Comparison of ENCODE assay signal across 1 cellular context in genomic region chr3:48897401-48898376, GRCh38.
TF ChIP-seq lines count a peak whose summit lies in the region.

No MANE protein-coding gene starts in this region.

TF ChIP-seq in HepG2, 621 proteins besides CTCF, POLR2A, EP300 and RAD21 (continued from another document and continues in another):
- no peak for TF ChIP-seq ZHX1 (CRISPR knock-in tag; IDR thresholded peaks at IDR 0.05; ENCODE audit: low read depth)
- no peak for TF ChIP-seq HNRNPLL (IDR thresholded peaks at IDR 0.05; ENCODE audit: low read depth, low read length, poor library complexity, severe bottlenecking)
- peak; percentile 44; the same call in 1 of the 2 replicates for TF ChIP-seq IRF2 (CRISPR knock-in tag; IDR thresholded peaks at IDR 0.05)
- TF ChIP-seq ZNF10 (CRISPR knock-in tag; IDR thresholded peaks at IDR 0.05; ENCODE audit: borderline replicate concordance, low read depth) = no peak
- TF ChIP-seq TBX3 (IDR thresholded peaks at IDR 0.05; ENCODE audit: borderline replicate concordance) = no peak
- no peak for TF ChIP-seq LCORL (IDR thresholded peaks at IDR 0.05)
- no peak for TF ChIP-seq LCORL (CRISPR knock-in tag; IDR thresholded peaks at IDR 0.05)
- TF ChIP-seq MED8 (CRISPR knock-in tag; IDR thresholded peaks at IDR 0.05; ENCODE audit: insufficient replicate concordance) = no peak
- no peak for TF ChIP-seq ZBTB38 (CRISPR knock-in tag; IDR thresholded peaks at IDR 0.05)
- TF ChIP-seq AKAP8 (CRISPR knock-in tag; IDR thresholded peaks at IDR 0.05) = no peak
- TF ChIP-seq ZNF235 (CRISPR knock-in tag; IDR thresholded peaks at IDR 0.05; ENCODE audit: borderline replicate concordance) = no peak
- TF ChIP-seq FOXA3 (CRISPR knock-in tag; IDR thresholded peaks at IDR 0.05) = peak; percentile 77
- TF ChIP-seq MIER3 (CRISPR knock-in tag; IDR thresholded peaks at IDR 0.05; ENCODE audit: borderline replicate concordance) = 0 out of 2 replicates have a peak, but pooled peaks have one; percentile 47
- TF ChIP-seq ZNF142 (CRISPR knock-in tag; IDR thresholded peaks at IDR 0.05) = no peak
- peak; percentile 7 for TF ChIP-seq ZFX (CRISPR knock-in tag; IDR thresholded peaks at IDR 0.05; ENCODE audit: low read depth)
- TF ChIP-seq ZNF619 (CRISPR knock-in tag; IDR thresholded peaks at IDR 0.05) = no peak
- no peak for TF ChIP-seq CSRNP1 (CRISPR knock-in tag; IDR thresholded peaks at IDR 0.05)
- TF ChIP-seq ZNF703 (CRISPR knock-in tag; IDR thresholded peaks at IDR 0.05; ENCODE audit: borderline replicate concordance) = no peak
- no peak for TF ChIP-seq ZNF501 (CRISPR knock-in tag; IDR thresholded peaks at IDR 0.05)
- TF ChIP-seq ZIK1 (CRISPR knock-in tag; IDR thresholded peaks at IDR 0.05; ENCODE audit: borderline replicate concordance, low read depth) = no peak
- no peak for TF ChIP-seq PLSCR1 (CRISPR knock-in tag; IDR thresholded peaks at IDR 0.05; ENCODE audit: borderline replicate concordance)
- no peak for TF ChIP-seq ZBTB26 (CRISPR knock-in tag; IDR thresholded peaks at IDR 0.05; ENCODE audit: borderline replicate concordance)
- TF ChIP-seq CEBPZ (IDR thresholded peaks at IDR 0.05; ENCODE audit: low read length) = no peak
- TF ChIP-seq IRF9 (CRISPR knock-in tag; IDR thresholded peaks at IDR 0.05; ENCODE audit: borderline replicate concordance) = no peak
- no peak for TF ChIP-seq ATRX (CRISPR knock-in tag; IDR thresholded peaks at IDR 0.05; ENCODE audit: borderline replicate concordance)
- TF ChIP-seq THRA (CRISPR knock-in tag; IDR thresholded peaks at IDR 0.05; ENCODE audit: borderline replicate concordance) = peak; percentile 34; the same call in 1 of the 2 replicates
- peak; percentile 79 for TF ChIP-seq NR2F6 (IDR thresholded peaks at IDR 0.05)
- TF ChIP-seq NR2F6 (CRISPR knock-in tag; IDR thresholded peaks at IDR 0.05) = no peak; the same call in 1 of the 2 replicates
- TF ChIP-seq MAFF (IDR thresholded peaks at IDR 0.05; ENCODE audit: low read depth, low read length) = no peak
- peak; percentile 42 for TF ChIP-seq TBX2 (CRISPR knock-in tag; IDR thresholded peaks at IDR 0.05; ENCODE audit: borderline replicate concordance)
- TF ChIP-seq ZNF768 (CRISPR knock-in tag; IDR thresholded peaks at IDR 0.05) = no peak
- TF ChIP-seq BCL3 (CRISPR knock-in tag; IDR thresholded peaks at IDR 0.05) = no peak
- no peak; the same call in 1 of the 2 replicates for TF ChIP-seq MYPOP (CRISPR knock-in tag; IDR thresholded peaks at IDR 0.05)
- TF ChIP-seq ZNF256 (CRISPR knock-in tag; conservative IDR thresholded peaks at IDR 0.05) = no peak
